28 cellular contexts compared by ENCODE assay signal in genomic region chr4:59814402-59814801, GRCh38.
"Had no signal": no experiment of that assay in that cellular context is flagged by ENCODE, and none has a peak within 500 bp of the region (broad histone marks: within the 10 kb centered on the region; RNA-seq: fewer than 3 reads in every experiment).

No MANE protein-coding gene starts in this region.

- H3K4me1 Mint-ChIP-seq: activated CD8-positive, alpha-beta memory T cell treated with anti-CD3 and anti-CD28 coated beads, Interleukin-2, amount 10 ng/mL, durations not matched to agents 7 days and 5 days; activated naive CD4-positive, alpha-beta T cell treated with anti-CD3 and anti-CD28 coated beads, Interleukin-2, amount 50 U/mL, for 24 hours; activated naive CD8-positive, alpha-beta T cell treated with anti-CD3 and anti-CD28 coated beads, Interleukin-2, amount 50 U/mL, for 24 hours; central memory CD8-positive, alpha-beta T cell had no signal

- H3K4me1 ChIP-seq: esophagus squamous epithelium, spleen, testis, transverse colon had no signal

- ATAC-seq: activated CD4-positive, alpha-beta T cell treated with anti-CD3 and anti-CD28 coated beads for 36 hours; activated CD8-positive, alpha-beta memory T cell treated with anti-CD3 and anti-CD28 coated beads, Interleukin-2, amount 10 ng/mL, durations not matched to agents 7 days and 5 days; activated CD8-positive, alpha-beta T cell treated with anti-CD3 and anti-CD28 coated beads, Interleukin-2, amount 10 ng/mL, durations not matched to agents 7 days and 5 days; activated naive CD8-positive, alpha-beta T cell treated with anti-CD3 and anti-CD28 coated beads, Interleukin-2, amount 50 U/mL, for 24 hours; left colon; naive thymus-derived CD4-positive, alpha-beta T cell; right cardiac atrium had no signal

- H3K4me3 ChIP-seq: esophagus squamous epithelium, spleen, testis, transverse colon had no signal

- H3K27ac Mint-ChIP-seq: activated CD4-positive, alpha-beta T cell treated with anti-CD3 and anti-CD28 coated beads for 36 hours; activated CD8-positive, alpha-beta memory T cell treated with anti-CD3 and anti-CD28 coated beads, Interleukin-2, amount 10 ng/mL, durations not matched to agents 7 days and 5 days; activated CD8-positive, alpha-beta T cell treated with anti-CD3 and anti-CD28 coated beads, Interleukin-2, amount 10 ng/mL, durations not matched to agents 7 days and 5 days; activated naive CD4-positive, alpha-beta T cell treated with anti-CD3 and anti-CD28 coated beads, Interleukin-2, amount 50 U/mL, for 24 hours; activated naive CD8-positive, alpha-beta T cell treated with anti-CD3 and anti-CD28 coated beads, Interleukin-2, amount 50 U/mL, for 24 hours; activated T-helper 2 cell treated with anti-CD3 and anti-CD28 coated beads, Interferon-gamma antibody, Interleukin-2, Interleukin-4, amounts not matched to agents 10 μg/mL and 5 μg/mL and 100 μg/mL, durations not matched to agents 14 hours and 24 hours and 36 hours; dendritic cell treated with granulocyte-macrophage colony-stimulating factor and Interleukin-4, amounts not matched to agents 40 ng/mL and 50 ng/mL, for 4 days; T-helper 2 cell treated with Interferon-gamma antibody and Interleukin-4, amounts not matched to agents 5 μg/mL and 100 μg/mL, for 36 hours had no signal

- DNase-seq: activated CD4-positive, alpha-beta T cell treated with anti-CD3 and anti-CD28 coated beads for 36 hours; activated CD4-positive, CD25-positive, alpha-beta regulatory T cell; activated CD8-positive, alpha-beta memory T cell treated with anti-CD3 and anti-CD28 coated beads, Interleukin-2, amount 10 ng/mL, durations not matched to agents 7 days and 5 days; activated CD8-positive, alpha-beta T cell treated with anti-CD3 and anti-CD28 coated beads, Interleukin-2, amount 10 ng/mL, durations not matched to agents 7 days and 5 days; activated naive CD8-positive, alpha-beta T cell treated with anti-CD3 and anti-CD28 coated beads, Interleukin-2, amount 50 U/mL, for 24 hours; activated T-cell treated with anti-CD3 and anti-CD28 coated beads, Interleukin-2, amount 50 U/mL, for 48 hours; amygdala; esophagus squamous epithelium; hippocampal formation; kidney; left colon; mammary epithelial cell; midbrain; naive thymus-derived CD4-positive, alpha-beta T cell; occipital lobe; right cardiac atrium; spleen; stimulated activated naive CD4-positive, alpha-beta T cell treated with Interleukin-2 at 50 U/mL for 16 hours; testis; transverse colon had no signal

- H3K9me3 ChIP-seq: esophagus squamous epithelium, spleen, testis, transverse colon had no signal

- H3K27ac ChIP-seq: epithelial cell of prostate, esophagus squamous epithelium, spleen, testis, transverse colon had no signal

- H3K36me3 ChIP-seq: esophagus squamous epithelium, spleen, transverse colon had no signal

- H3K27me3 ChIP-seq: esophagus squamous epithelium, spleen, testis, transverse colon had no signal

- FAIRE-seq: bronchial epithelial cell, frontal cortex, kidney had no signal

- H3K27me3 Mint-ChIP-seq: activated CD4-positive, alpha-beta T cell treated with anti-CD3 and anti-CD28 coated beads for 36 hours; activated CD8-positive, alpha-beta memory T cell treated with anti-CD3 and anti-CD28 coated beads, Interleukin-2, amount 10 ng/mL, durations not matched to agents 7 days and 5 days; activated naive CD4-positive, alpha-beta T cell treated with anti-CD3 and anti-CD28 coated beads, Interleukin-2, amount 50 U/mL, for 24 hours; activated naive CD8-positive, alpha-beta T cell treated with anti-CD3 and anti-CD28 coated beads, Interleukin-2, amount 50 U/mL, for 24 hours; central memory CD8-positive, alpha-beta T cell; dendritic cell treated with granulocyte-macrophage colony-stimulating factor and Interleukin-4, amounts not matched to agents 40 ng/mL and 50 ng/mL, for 4 days; naive thymus-derived CD4-positive, alpha-beta T cell had no signal

- H3K9me3 Mint-ChIP-seq: activated naive CD4-positive, alpha-beta T cell treated with anti-CD3 and anti-CD28 coated beads, Interleukin-2, amount 50 U/mL, for 24 hours; activated naive CD8-positive, alpha-beta T cell treated with anti-CD3 and anti-CD28 coated beads, Interleukin-2, amount 50 U/mL, for 24 hours; activated T-helper 2 cell treated with anti-CD3 and anti-CD28 coated beads, Interferon-gamma antibody, Interleukin-2, Interleukin-4, amounts not matched to agents 10 μg/mL and 5 μg/mL and 100 μg/mL, durations not matched to agents 14 hours and 24 hours and 36 hours; dendritic cell treated with granulocyte-macrophage colony-stimulating factor and Interleukin-4, amounts not matched to agents 40 ng/mL and 50 ng/mL, for 4 days; T-helper 2 cell treated with Interferon-gamma antibody and Interleukin-4, amounts not matched to agents 5 μg/mL and 100 μg/mL, for 36 hours had no signal

- H3K4me3 Mint-ChIP-seq: activated CD4-positive, alpha-beta T cell treated with anti-CD3 and anti-CD28 coated beads for 36 hours; activated CD8-positive, alpha-beta memory T cell treated with anti-CD3 and anti-CD28 coated beads, Interleukin-2, amount 10 ng/mL, durations not matched to agents 7 days and 5 days; activated CD8-positive, alpha-beta T cell treated with anti-CD3 and anti-CD28 coated beads, Interleukin-2, amount 10 ng/mL, durations not matched to agents 7 days and 5 days; activated naive CD4-positive, alpha-beta T cell treated with anti-CD3 and anti-CD28 coated beads, Interleukin-2, amount 50 U/mL, for 24 hours; activated naive CD8-positive, alpha-beta T cell treated with anti-CD3 and anti-CD28 coated beads, Interleukin-2, amount 50 U/mL, for 24 hours; central memory CD8-positive, alpha-beta T cell; dendritic cell treated with granulocyte-macrophage colony-stimulating factor and Interleukin-4, amounts not matched to agents 40 ng/mL and 50 ng/mL, for 4 days; naive thymus-derived CD4-positive, alpha-beta T cell; T-helper 2 cell treated with Interferon-gamma antibody and Interleukin-4, amounts not matched to agents 5 μg/mL and 100 μg/mL, for 36 hours had no signal

- H3K36me3 Mint-ChIP-seq: activated CD8-positive, alpha-beta memory T cell treated with anti-CD3 and anti-CD28 coated beads, Interleukin-2, amount 10 ng/mL, durations not matched to agents 7 days and 5 days; activated naive CD4-positive, alpha-beta T cell treated with anti-CD3 and anti-CD28 coated beads, Interleukin-2, amount 50 U/mL, for 24 hours; naive thymus-derived CD4-positive, alpha-beta T cell had no signal
